34 cellular contexts compared by ENCODE assay signal in genomic region chr10:22770270-22770669, GRCh38.
"Had no signal": no experiment of that assay in that cellular context is flagged by ENCODE, and none has a peak within 500 bp of the region (broad histone marks: within the 10 kb centered on the region; RNA-seq: fewer than 3 reads in every experiment).

No MANE protein-coding gene starts in this region.

- DNase-seq: Karpas-422, Kasumi-1, MG63, MM.1S, MV-4-11, NCI-H1048, NCI-H1092, NCI-H1092 treated with DMSO at 0.1 percent for 48 hours, NCI-H1105, NCI-H1105 treated with DMSO at 0.1 percent for 48 hours, NCI-H1417, NCI-H1417 treated with DMSO at 0.1 percent for 48 hours, NCI-H1436, NCI-H1436 treated with DMSO at 0.1 percent for 48 hours, NCI-H146, NCI-H1694, NCI-H1694 treated with DMSO at 0.1 percent for 48 hours, NCI-H187, NCI-H187 treated with DMSO at 0.1 percent for 48 hours, NCI-H1930, NCI-H2029, NCI-H2029 treated with DMSO at 0.1 percent for 48 hours, NCI-H2081, NCI-H2081 treated with DMSO at 0.1 percent for 48 hours, NCI-H2107, NCI-H2171, NCI-H2171 treated with DMSO at 0.1 percent for 48 hours, NCI-H2227 treated with DMSO at 0.1 percent for 48 hours, NCI-H226, NCI-H345, NCI-H446, NCI-H446 treated with DMSO at 0.1 percent for 48 hours, NCI-H510A, NCI-H510A treated with DMSO at 0.1 percent for 48 hours had no signal

- H3K4me3 ChIP-seq: MG63 had no signal
